Comparison of ENCODE assay signal across 1 cellular context in genomic region chr9:89304035-89304434, GRCh38. TPM values are rescaled to one million over a fixed set of nuclear protein-coding genes. Genes with fewer than 3 reads are reported as not detected.
"Had no signal": no experiment of that assay in that cellular context is flagged by ENCODE, and none has a peak within 500 bp of the region (broad histone marks: within the 10 kb centered on the region; RNA-seq: fewer than 3 reads in every experiment).

No MANE protein-coding gene starts in this region.

RNA-seq across cellular contexts. Expression of gene CKS2, which starts 7.0 kb away (rescaled TPM):
- total RNA-seq: ascending aorta had no signal
